Comparison of ENCODE assay signal across 8 cellular contexts in genomic region chr6:74574794-74575193, GRCh38.
DNase-seq lines count a peak whose midpoint lies in the region; ATAC-seq and TF ChIP-seq lines count a peak whose summit lies in the region.

No MANE protein-coding gene starts in this region.

- peak; percentile 63 for TF ChIP-seq CTCF in GM12864 (IDR thresholded peaks at IDR 0.05; ENCODE audit: low read depth, low read length, missing control alignments)

- peak; percentile 47 for ATAC-seq in HG02938 (IDR thresholded peaks at IDR 0.05; ENCODE audit: unreplicated experiment)

- no peak for DNase-seq in GM12864 (ENCODE audit: low read depth)
- DNase-seq in SK-MEL-5 (ENCODE audit: low read depth, low spot score): peak; percentile 60
- peak; percentile 41 for DNase-seq in iris pigment epithelial cell (ENCODE audit: low read depth)
- no peak for DNase-seq in T-helper 1 cell
- DNase-seq in KG1 (lab: John Stamatoyannopoulos, UW): no peak
- DNase-seq in NCI-H774 (lab: John Stamatoyannopoulos, UW): no peak
- DNase-seq in activated naive CD4-positive, alpha-beta T cell treated with Interleukin-2 at 50 U/mL for 16 hours: no peak

- H3K4me3 ChIP-seq in GM12864 (ENCODE audit: low read depth, low read length): no peak overlapping the region

- in situ Hi-C loops in SK-MEL-5 (cut with HindIII; ENCODE audit: low pct_unique_long_range_greater_than_20kb, low sequenced_read_pairs): no loop called here

Comparison
In these comparisons a context has a peak if more than half of its experiments do, and no peak if none do; other contexts are left out.
1. DNase-seq: peak in SK-MEL-5 (single experiment) and iris pigment epithelial cell (single experiment); none in GM12864 (single experiment), T-helper 1 cell (0 of 5), KG1 (single experiment), NCI-H774 (single experiment) and activated naive CD4-positive, alpha-beta T cell treated with Interleukin-2 at 50 U/mL for 16 hours (single experiment).